In the genomic region with DNA sequence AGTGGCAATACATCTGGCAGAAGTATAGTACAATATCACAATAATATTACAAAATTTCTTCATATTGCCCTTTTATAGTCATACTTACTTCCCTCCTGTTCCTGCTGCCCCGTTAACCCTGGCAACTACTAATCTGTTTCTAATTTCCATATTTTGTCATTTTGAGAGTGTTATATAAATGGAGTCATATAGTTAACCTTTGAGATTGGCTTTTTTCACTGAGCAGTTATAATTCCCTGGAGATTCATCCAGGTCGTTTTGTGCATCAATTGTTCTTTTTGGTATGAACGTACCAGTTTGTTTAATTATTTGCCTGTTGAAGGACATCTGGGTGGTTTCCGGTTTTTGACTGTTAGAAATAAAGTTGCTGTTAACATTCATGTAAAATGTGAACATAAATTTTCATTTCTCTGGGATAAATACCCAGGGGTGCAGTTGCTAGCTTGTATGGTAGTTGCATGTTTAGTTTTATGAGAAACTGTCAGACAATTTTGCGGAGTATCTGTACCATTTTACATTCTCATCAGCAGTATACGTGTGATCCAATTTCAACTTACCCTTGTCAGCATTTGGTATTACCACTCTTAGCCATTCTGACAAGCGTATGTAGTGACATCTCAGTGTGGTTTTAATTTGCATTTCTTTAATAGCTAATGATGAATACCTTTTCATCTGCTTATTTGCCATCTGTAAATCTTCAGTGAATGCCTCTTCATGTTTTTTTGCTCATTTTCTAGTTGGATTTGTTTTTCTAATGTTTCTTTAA, we compare ENCODE assay signal across 12 cellular contexts.
DNase-seq lines count a peak whose midpoint lies in the region; ATAC-seq and FAIRE-seq lines count a peak whose summit lies in the region.
"Had no signal": no experiment of that assay in that cellular context is flagged by ENCODE, and none has a peak within 500 bp of the region (broad histone marks: within the 10 kb centered on the region; RNA-seq: fewer than 3 reads in every experiment).

No MANE protein-coding gene starts in this region.

- peak; percentile 60 for ATAC-seq in HG03342 (IDR thresholded peaks at IDR 0.05; ENCODE audit: unreplicated experiment)
- ATAC-seq: activated CD4-positive, CD25-positive, alpha-beta regulatory T cell treated with anti-CD3 and anti-CD28 coated beads, Interleukin-2, amount 50 U/mL, for 24 hours had no signal

- DNase-seq in CD1c-positive myeloid dendritic cell (ENCODE audit: extremely low spot score) (peak; percentile 14), GM19239 (ENCODE audit: insufficient read length, low spot score) (no peak), fibroblast of gingiva (ENCODE audit: low read depth) (peak; percentile 76), D341Med (ENCODE audit: low spot score) (no peak), GM19240 (ENCODE audit: insufficient read length, low spot score) (no peak), DMS153 (lab: John Stamatoyannopoulos, UW) (no peak), NCI-H510A treated with DMSO at 0.1 percent for 48 hours (lab: John Stamatoyannopoulos, UW) (no peak)
- DNase-seq: activated effector memory CD4-positive, alpha-beta T cell treated with Interleukin-2 at 50 U/mL for 16 hours; NCI-H524 treated with DMSO at 0.1 percent for 48 hours; right lobe of liver had no signal

- peak; percentile 40 for FAIRE-seq in GM19239 (lab: Jason Lieb, UNC)

Comparison
In these comparisons a context has a peak if more than half of its experiments do, and no peak if none do; other contexts are left out.
1. DNase-seq: peak in CD1c-positive myeloid dendritic cell (single experiment) and fibroblast of gingiva (single experiment); none in GM19239 (single experiment), D341Med (single experiment), GM19240 (single experiment), DMS153 (single experiment) and NCI-H510A treated with DMSO at 0.1 percent for 48 hours (single experiment).